ENCODE assay signal across 8 cellular contexts in genomic region chr19:12052571-12053169, GRCh38. TPM values are rescaled to one million over a fixed set of nuclear protein-coding genes. Genes with fewer than 3 reads are reported as not detected.
DNase-seq lines count a peak whose midpoint lies in the region; ATAC-seq and TF ChIP-seq lines count a peak whose summit lies in the region.

ZNF878 (minus strand) TSS chr19:12052961; CDS start chr19:12052801, 160 bp downstream.

- peaks cover 34% of the 10 kb centered on the region for H3K27me3 Mint-ChIP-seq in CD4-positive, alpha-beta T cell
- H3K27me3 Mint-ChIP-seq in nephron (ENCODE audit: low read depth): peaks cover 29% of the 10 kb centered on the region

- WGBS in testis, 2 donors: 0 to 1% methylated on average over 9 to 39 of the region's 39 CpGs

- no peak within 1 kb of the TSS for H3K27ac Mint-ChIP-seq in CD4-positive, alpha-beta T cell
- H3K27ac Mint-ChIP-seq in nephron: peak within 1 kb of the TSS; percentile 50 to 87 (median 81)

- no peak for TF ChIP-seq CTCF in CD4-positive, alpha-beta T cell (IDR thresholded peaks at IDR 0.05)
- peak in 1 of 3 experiments; percentile 24 for TF ChIP-seq CTCF in nephron (IDR thresholded peaks at IDR 0.05; ENCODE audit: unreplicated experiment in 3 of 3)
- no peak for TF ChIP-seq CTCF in testis (IDR thresholded peaks at IDR 0.05)

- peaks cover 5% of the 10 kb centered on the region for H3K36me3 Mint-ChIP-seq in CD4-positive, alpha-beta T cell (ENCODE audit: low read depth)
- peaks cover 15% of the 10 kb centered on the region for H3K36me3 Mint-ChIP-seq in nephron (ENCODE audit: low read depth)

- H3K4me3 Mint-ChIP-seq in CD4-positive, alpha-beta T cell: peak within 1 kb of the TSS; percentile 90
- H3K4me3 Mint-ChIP-seq in nephron: peak within 1 kb of the TSS; percentile 92 to 94 (median 93)

- peak in 8 of 10 experiments; percentile 15 to 43 (median 22) for DNase-seq in CD4-positive, alpha-beta T cell
- peak; percentile 100 for DNase-seq in OCI-M1 (lab: John Stamatoyannopoulos, UW)
- peak; percentile 15 for DNase-seq in activated effector memory CD4-positive, alpha-beta T cell treated with Interleukin-2 at 50 U/mL for 16 hours
- peak; percentile 81 for DNase-seq in foreskin melanocyte
- DNase-seq in testis: peak; percentile 95

- H3K36me3 ChIP-seq in testis (ENCODE audit: low read depth, missing control alignments): no peaks in the 10 kb centered on the region

- H3K4me1 ChIP-seq in testis: peaks cover 9% of the 10 kb centered on the region

- TF ChIP-seq POLR2A in testis (IDR thresholded peaks at IDR 0.05): peak; percentile 39

- no peaks in the 10 kb centered on the region for H3K9me3 ChIP-seq in CD4-positive, alpha-beta T cell (ENCODE audit: control insufficient read depth, low read length)
- H3K9me3 ChIP-seq in testis: no peaks in the 10 kb centered on the region

- intact Hi-C loops in CD4-positive, alpha-beta T cell (cut with DNase I, micrococcal nuclease): loop anchor here in 1 of 2 experiments (10.0 kb wide), 1 partner anchor 88 kb away; the partner anchor contains the start of gene ZNF763
- intact Hi-C loops in testis (cut with DNase I; ENCODE audit: low total_unique reads): no loop called here

- CTCF ChIA-PET in CD4-positive, alpha-beta T cell (lab: Charles Lee): interaction anchor here (1.6 kb wide), 1 partner anchor 89 kb away, joined by 4 read pairs; no protein-coding TSS in a partner anchor

- H3K27ac ChIP-seq in CD4-positive, alpha-beta T cell (ENCODE audit: low read depth, low read length): no peak within 1 kb of the TSS
- peak within 1 kb of the TSS in 1 of 2 donors; percentile 64 for H3K27ac ChIP-seq in testis

- peak within 1 kb of the TSS; percentile 60 to 69 for H3K4me3 ChIP-seq in testis

- H3K4me1 Mint-ChIP-seq in CD4-positive, alpha-beta T cell (ENCODE audit: low read depth): peaks cover 17% of the 10 kb centered on the region
- H3K4me1 Mint-ChIP-seq in nephron: peaks cover 9% of the 10 kb centered on the region

- H3K27me3 ChIP-seq in CD4-positive, alpha-beta T cell (ENCODE audit: control insufficient read depth, insufficient read depth, low read length): no peaks in the 10 kb centered on the region
- H3K27me3 ChIP-seq in testis: no peaks in the 10 kb centered on the region

- POLR2A ChIA-PET in CD4-positive, alpha-beta T cell (lab: Charles Lee): interaction anchor here (0.6 kb wide), 1 partner anchor 492 kb away, joined by 4 read pairs; no protein-coding TSS in a partner anchor

- ATAC-seq in CD4-positive, alpha-beta T cell (ENCODE audit: poor library complexity): peak; percentile 71
- ATAC-seq in GM19397 (IDR thresholded peaks at IDR 0.05; ENCODE audit: unreplicated experiment) (peak; percentile 75), HG03565 (IDR thresholded peaks at IDR 0.05; ENCODE audit: unreplicated experiment) (peak; percentile 61)

- H3K9me3 Mint-ChIP-seq in CD4-positive, alpha-beta T cell: peaks cover 3% of the 10 kb centered on the region
- peaks cover 10% of the 10 kb centered on the region for H3K9me3 Mint-ChIP-seq in nephron

RNA-seq across cellular contexts. Expression of gene ZNF878, which starts in this region (rescaled TPM):
- total RNA-seq in CD4-positive, alpha-beta T cell: not detected
- 1 to 10 TPM in 1 of 2 donors, under 1 TPM in 1; 0.31 to 1.1 TPM for total RNA-seq in testis
- 0.54 TPM for polyA plus RNA-seq in testis (ENCODE audit: insufficient read depth, low read depth, low replicate concordance)

Comparison
In these comparisons a context has a peak if more than half of its experiments do, and no peak if none do; other contexts are left out.
1. Peak in DNase-seq and ATAC-seq in CD4-positive, alpha-beta T cell; RNA of the gene not detected or under 1 TPM.
2. DNase-seq: peak in every context shown above with its lines; median percentile 100 in OCI-M1; 95 in testis; 81 in foreskin melanocyte; 22 in CD4-positive, alpha-beta T cell; 15 in activated effector memory CD4-positive, alpha-beta T cell treated with Interleukin-2 at 50 U/mL for 16 hours.